In genomic region chr20:18139832-18140231, GRCh38 we compare ENCODE assay signal across 1 cellular context.
TF ChIP-seq lines count a peak whose summit lies in the region.

No MANE protein-coding gene starts in this region.

TF ChIP-seq in HepG2, 621 proteins besides CTCF, POLR2A, EP300 and RAD21 (continued from another document and continues in another):
- no peak for TF ChIP-seq ZFP91 (CRISPR knock-in tag; IDR thresholded peaks at IDR 0.05; ENCODE audit: borderline replicate concordance)
- TF ChIP-seq MXD3 (CRISPR knock-in tag; IDR thresholded peaks at IDR 0.05) = no peak
- TF ChIP-seq IKZF1 (IDR thresholded peaks at IDR 0.05) = no peak
- TF ChIP-seq RBFOX2 (IDR thresholded peaks at IDR 0.05; ENCODE audit: low read depth, low read length) = peak; percentile 39; the same call in 1 of the 2 replicates
- no peak for TF ChIP-seq RFXANK (CRISPR knock-in tag; IDR thresholded peaks at IDR 0.05)
- TF ChIP-seq CEBPG (CRISPR knock-in tag; IDR thresholded peaks at IDR 0.05) = peak; percentile 84
- no peak for TF ChIP-seq AKAP8 (CRISPR knock-in tag; IDR thresholded peaks at IDR 0.05)
- TF ChIP-seq CENPX (CRISPR knock-in tag; IDR thresholded peaks at IDR 0.05) = no peak
- no peak for TF ChIP-seq ZNF597 (CRISPR knock-in tag; IDR thresholded peaks at IDR 0.05)
- 0 out of 2 replicates have a peak, but pooled peaks have one; percentile 17 for TF ChIP-seq IRF2 (CRISPR knock-in tag; IDR thresholded peaks at IDR 0.05)
- TF ChIP-seq ZNF326 (CRISPR knock-in tag; IDR thresholded peaks at IDR 0.05; ENCODE audit: borderline replicate concordance) = no peak
- no peak for TF ChIP-seq FIP1L1 (IDR thresholded peaks at IDR 0.05; ENCODE audit: borderline replicate concordance, insufficient read depth, low read depth, low read length)
- TF ChIP-seq ZNF33B (CRISPR knock-in tag; IDR thresholded peaks at IDR 0.05) = no peak
- no peak for TF ChIP-seq GTF2F1 (IDR thresholded peaks at IDR 0.05; ENCODE audit: low read length)
- no peak for TF ChIP-seq LBX2 (CRISPR knock-in tag; IDR thresholded peaks at IDR 0.05; ENCODE audit: borderline replicate concordance)
- TF ChIP-seq ZNF761 (CRISPR knock-in tag; conservative IDR thresholded peaks at IDR 0.05) = no peak
- TF ChIP-seq HDAC2 (CRISPR knock-in tag; IDR thresholded peaks at IDR 0.05) = peak; percentile 48; the same call in 1 of the 2 replicates
- TF ChIP-seq ATF7-NPFF (CRISPR knock-in tag; IDR thresholded peaks at IDR 0.05; ENCODE audit: low read depth) = 0 out of 2 replicates have a peak, but pooled peaks have one; percentile 15
- no peak for TF ChIP-seq ZNF691 (CRISPR knock-in tag; IDR thresholded peaks at IDR 0.05; ENCODE audit: borderline replicate concordance, low read depth)
- no peak for TF ChIP-seq ELK4 (CRISPR knock-in tag; IDR thresholded peaks at IDR 0.05; ENCODE audit: borderline replicate concordance)
- no peak for TF ChIP-seq HOXD1 (CRISPR knock-in tag; IDR thresholded peaks at IDR 0.05)
- TF ChIP-seq ISX (CRISPR knock-in tag; conservative IDR thresholded peaks at IDR 0.05) = no peak
- no peak for TF ChIP-seq ZNF460 (CRISPR knock-in tag; IDR thresholded peaks at IDR 0.05; ENCODE audit: borderline replicate concordance)
- no peak for TF ChIP-seq TRIM22 (IDR thresholded peaks at IDR 0.05)
- TF ChIP-seq MZF1 (CRISPR knock-in tag; IDR thresholded peaks at IDR 0.05; ENCODE audit: borderline replicate concordance) = no peak
- no peak for TF ChIP-seq RBM39 (IDR thresholded peaks at IDR 0.05; ENCODE audit: low read depth, low read length, poor library complexity, severe bottlenecking)
- TF ChIP-seq ZNF367 (CRISPR knock-in tag; IDR thresholded peaks at IDR 0.05; ENCODE audit: borderline replicate concordance) = no peak
- no peak for TF ChIP-seq NFATC3 (CRISPR knock-in tag; IDR thresholded peaks at IDR 0.05)
- no peak for TF ChIP-seq ZNF510 (CRISPR knock-in tag; IDR thresholded peaks at IDR 0.05; ENCODE audit: low read depth)
- TF ChIP-seq DBP (CRISPR knock-in tag; IDR thresholded peaks at IDR 0.05; ENCODE audit: not compliant biosample characterization) = no peak
- no peak for TF ChIP-seq ZHX2 (IDR thresholded peaks at IDR 0.05; ENCODE audit: low read depth)
- TF ChIP-seq ZHX2 (CRISPR knock-in tag; IDR thresholded peaks at IDR 0.05; ENCODE audit: borderline replicate concordance) = no peak
- peak; percentile 33; the same call in 1 of the 2 replicates for TF ChIP-seq SMYD3 (CRISPR knock-in tag; IDR thresholded peaks at IDR 0.05)
- TF ChIP-seq ZNF318 (CRISPR knock-in tag; IDR thresholded peaks at IDR 0.05) = no peak
- no peak for TF ChIP-seq HOXA7 (CRISPR knock-in tag; IDR thresholded peaks at IDR 0.05)
- no peak for TF ChIP-seq DRAP1 (CRISPR knock-in tag; IDR thresholded peaks at IDR 0.05)
- TF ChIP-seq ZNF383 (CRISPR knock-in tag; IDR thresholded peaks at IDR 0.05; ENCODE audit: borderline replicate concordance) = no peak
- no peak for TF ChIP-seq ZFP37 (CRISPR knock-in tag; IDR thresholded peaks at IDR 0.05; ENCODE audit: borderline replicate concordance)
